In genomic region chr21:39182484-39183271, GRCh38 we compare ENCODE assay signal across 8 cellular contexts. TPM values are rescaled to one million over a fixed set of nuclear protein-coding genes. Genes with fewer than 3 reads are reported as not detected.
DNase-seq lines count a peak whose midpoint lies in the region; ATAC-seq, FAIRE-seq and TF ChIP-seq lines count a peak whose summit lies in the region.

No MANE protein-coding gene starts in this region.

- in situ Hi-C loops in astrocyte of the spinal cord (cut with HindIII; ENCODE audit: low sequenced_read_pairs) = no loop called here

- peak overlapping the region; percentile 88 for H3K27ac Mint-ChIP-seq in stimulated activated memory B cell treated with anti-CD40 and anti-IgM and Interleukin-4, amounts not matched to agents 10 μg/mL and 1 μg/mL and 100 μg/mL, for 72 hours

- peak overlapping the region; percentile 90 for H3K4me3 Mint-ChIP-seq in stimulated activated memory B cell treated with anti-CD40 and anti-IgM and Interleukin-4, amounts not matched to agents 10 μg/mL and 1 μg/mL and 100 μg/mL, for 72 hours

- FAIRE-seq in keratinocyte (lab: Jason Lieb, UNC) = no peak

- ATAC-seq in GM18873 (IDR thresholded peaks at IDR 0.05; ENCODE audit: low FRiP score, unreplicated experiment) = peak; percentile 23
- no peak for ATAC-seq in stimulated activated memory B cell treated with anti-CD40 and anti-IgM and Interleukin-4, amounts not matched to agents 10 μg/mL and 1 μg/mL and 100 μg/mL, for 72 hours

- H4K20me1 ChIP-seq in Karpas-422 (ENCODE audit: insufficient read depth, low read depth, low read length) (no peaks in the 10 kb centered on the region), keratinocyte (ENCODE audit: control insufficient read depth, extremely low read depth, insufficient read depth, low read length) (no peaks in the 10 kb centered on the region)

- no peaks in the 10 kb centered on the region for H3K36me3 Mint-ChIP-seq in stimulated activated memory B cell treated with anti-CD40 and anti-IgM and Interleukin-4, amounts not matched to agents 10 μg/mL and 1 μg/mL and 100 μg/mL, for 72 hours

- H3K9me1 ChIP-seq in keratinocyte (ENCODE audit: control insufficient read depth, extremely low read depth, insufficient read depth, low read length) = no peaks in the 10 kb centered on the region

- H3K27me3 Mint-ChIP-seq in stimulated activated memory B cell treated with anti-CD40 and anti-IgM and Interleukin-4, amounts not matched to agents 10 μg/mL and 1 μg/mL and 100 μg/mL, for 72 hours = no peaks in the 10 kb centered on the region

- peaks cover 42% of the 10 kb centered on the region for H3K4me1 Mint-ChIP-seq in stimulated activated memory B cell treated with anti-CD40 and anti-IgM and Interleukin-4, amounts not matched to agents 10 μg/mL and 1 μg/mL and 100 μg/mL, for 72 hours

- H3K9ac ChIP-seq in Karpas-422 (ENCODE audit: low read length) = peak overlapping the region; percentile 92
- peak overlapping the region; percentile 94 for H3K9ac ChIP-seq in keratinocyte (ENCODE audit: control insufficient read depth, extremely low read depth, insufficient read depth, low read length)

- CTCF ChIA-PET in AG04450 (lab: Charles Lee) = interaction anchor here (0.9 to 1.2 kb wide), 2 partner anchors 259 to 674 kb away, joined by 4 read pairs; no protein-coding TSS in a partner anchor

- DNase-seq in AG04450 (ENCODE audit: low read depth, low spot score) (no peak), Karpas-422 (peak; percentile 68), astrocyte of the spinal cord (ENCODE audit: low read depth, low spot score) (peak; percentile 22), keratinocyte (ENCODE audit: low read depth, low spot score) (no peak), middle frontal gyrus (ENCODE audit: extremely low spot score, low spot score) (no peak), GDM1 (lab: John Stamatoyannopoulos, UW) (no peak)

- H3K9me3 ChIP-seq in AG04450 (ENCODE audit: control insufficient read depth, insufficient read depth, low read length) (no peaks in the 10 kb centered on the region), Karpas-422 (ENCODE audit: low read length) (no peaks in the 10 kb centered on the region), keratinocyte (ENCODE audit: control insufficient read depth, low read depth, low read length) (no peaks in the 10 kb centered on the region)

- H3K79me2 ChIP-seq in Karpas-422 (ENCODE audit: low read length) = peaks cover 69% of the 10 kb centered on the region
- peaks cover 34% of the 10 kb centered on the region for H3K79me2 ChIP-seq in keratinocyte (ENCODE audit: control insufficient read depth, insufficient read depth, low read length)

- peak overlapping the region; percentile 73 for H3K27ac ChIP-seq in AG04450 (ENCODE audit: low read depth, low read length)
- H3K27ac ChIP-seq in Karpas-422 (ENCODE audit: low read length) = peak overlapping the region; percentile 42; the same call in 1 of the 2 replicates
- peak overlapping the region; percentile 91 for H3K27ac ChIP-seq in keratinocyte (ENCODE audit: control insufficient read depth, insufficient read depth, low read length)

- dilution Hi-C loops in keratinocyte (cut with MboI; ENCODE audit: extremely low pct_ligation_motif_present, low sequenced_read_pairs) = no loop called here

- H3K9me3 Mint-ChIP-seq in stimulated activated memory B cell treated with anti-CD40 and anti-IgM and Interleukin-4, amounts not matched to agents 10 μg/mL and 1 μg/mL and 100 μg/mL, for 72 hours = no peaks in the 10 kb centered on the region

- TF ChIP-seq CTCF in AG04450 (IDR thresholded peaks at IDR 0.05; ENCODE audit: low read depth, low read length) = no peak
- no peak for TF ChIP-seq CTCF in astrocyte of the spinal cord (IDR thresholded peaks at IDR 0.05; ENCODE audit: low read depth, low read length)
- TF ChIP-seq CTCF in keratinocyte (optimal IDR thresholded peaks at IDR 0.05 in 1 of 3, IDR thresholded peaks at IDR 0.05 in 1 of 3, conservative IDR thresholded peaks at IDR 0.05 in 1 of 3; ENCODE audit: extremely low read depth in 1 of 3, insufficient read depth in 2 of 3, low read length in 3 of 3) = no peak

- H3K4me3 ChIP-seq in AG04450 (ENCODE audit: low read depth, low read length) (peak overlapping the region; percentile 92), Karpas-422 (ENCODE audit: low read length) (peak overlapping the region; percentile 92), astrocyte of the spinal cord (ENCODE audit: low read depth, low read length) (peak overlapping the region; percentile 88), keratinocyte (ENCODE audit: control insufficient read depth in 2 of 3, extremely low read depth in 1 of 3, insufficient read depth in 2 of 3, low read depth in 1 of 3, low read length in 3 of 3) (peak overlapping the region; percentile 86 to 91 (median 86))

- H3K27me3 ChIP-seq in AG04450 (ENCODE audit: control insufficient read depth, insufficient read depth, low read length) (no peaks in the 10 kb centered on the region), Karpas-422 (ENCODE audit: low read length) (no peaks in the 10 kb centered on the region), keratinocyte (ENCODE audit: control insufficient read depth, extremely low read depth, insufficient read depth, low read length) (no peaks in the 10 kb centered on the region)

- POLR2A ChIA-PET in AG04450 (lab: Yijun Ruan, JAX) = interaction anchor here (0.9 to 1.6 kb wide), 5 partner anchors 9 to 258 kb away, joined by 3 to 7 read pairs (median 5); no protein-coding TSS in a partner anchor

- no peaks in the 10 kb centered on the region for H3K9me2 ChIP-seq in Karpas-422 (replicated peaks; ENCODE audit: insufficient read depth, low read length)

- H3K4me1 ChIP-seq in Karpas-422 (ENCODE audit: low read length) = peaks cover 52% of the 10 kb centered on the region
- peaks cover 29% of the 10 kb centered on the region for H3K4me1 ChIP-seq in keratinocyte (ENCODE audit: control insufficient read depth, extremely low read depth, insufficient read depth, low read length)

- H3K4me2 ChIP-seq in Karpas-422 (ENCODE audit: low read depth, low read length, poor library complexity, severe bottlenecking) (peak overlapping the region; percentile 81), keratinocyte (ENCODE audit: control insufficient read depth, extremely low read depth, insufficient read depth, low read depth, low read length) (peak overlapping the region; percentile 90)

- H3K36me3 ChIP-seq in Karpas-422 (ENCODE audit: insufficient read depth, low read length) (peaks cover 22% of the 10 kb centered on the region; the same call in 1 of the 2 replicates), keratinocyte (ENCODE audit: control insufficient read depth in 2 of 2, extremely low read depth in 1 of 2, insufficient read depth in 2 of 2, low read length in 2 of 2) (peaks cover 6 to 8% of the 10 kb centered on the region in 2 experiments)

- no peak overlapping the region for H2AFZ ChIP-seq in Karpas-422 (ENCODE audit: low read length)
- peak overlapping the region; percentile 82 for H2AFZ ChIP-seq in keratinocyte (ENCODE audit: control insufficient read depth, low read length)

RNA-seq across cellular contexts. Expression of gene PSMG1, which starts 0.6 kb away (rescaled TPM):
- 44.6 and 60.0 TPM in 2 replicates for polyA plus RNA-seq in AG04450 (2011; rRNA removed)
- 6.9 and 11.6 TPM in 2 replicates for polyA minus RNA-seq in AG04450 (2011; rRNA and poly(A)+ RNA removed)
- total RNA-seq in Karpas-422 (2014; rRNA removed; shearing (Covaris generic); ENCODE audit: low replicate concordance) = 60.9 and 69.6 TPM in 2 replicates
- polyA plus RNA-seq in keratinocyte = 48.9 to 91.8 TPM (median 56.8 TPM) in 3 replicates
- 18.8 TPM for polyA plus RNA-seq in keratinocyte (2011; ENCODE audit: low read depth)
- 44.9 and 88.1 TPM in 2 replicates for polyA plus RNA-seq in keratinocyte (2011; cell fraction: cytosol; rRNA removed)
- 36.1 and 45.8 TPM in 2 replicates for polyA plus RNA-seq in keratinocyte (2011; cell fraction: nucleus; rRNA removed)
- polyA plus RNA-seq in keratinocyte (2012; ENCODE audit: low replicate concordance) = 33.6 and 71.5 TPM in 2 replicates
- polyA minus RNA-seq in keratinocyte = 9.2 to 24.3 TPM (median 10.5 TPM) in 3 replicates
- 22.8 TPM for polyA minus RNA-seq in keratinocyte (2011; cell fraction: cytosol; rRNA and poly(A)+ RNA removed)
- 6.2 and 14.7 TPM in 2 replicates for polyA minus RNA-seq in keratinocyte (2011; cell fraction: nucleus; rRNA and poly(A)+ RNA removed)

Comparison
In these comparisons a context has a peak if more than half of its experiments do, and no peak if none do; other contexts are left out.
1. DNase-seq: peak in Karpas-422 (single experiment) and astrocyte of the spinal cord (single experiment); none in AG04450 (single experiment), keratinocyte (single experiment), middle frontal gyrus (single experiment) and GDM1 (single experiment).
2. Peak in every context shown above with its lines, with median percentiles within 50 percentile points of each other: H3K27ac ChIP-seq and H3K4me3 ChIP-seq.